In genomic region chr1:154076413-154076812, GRCh38 we compare ENCODE assay signal across 11 cellular contexts.
"Had no signal": no experiment of that assay in that cellular context is flagged by ENCODE, and none has a peak within 500 bp of the region (broad histone marks: within the 10 kb centered on the region; RNA-seq: fewer than 3 reads in every experiment).

No MANE protein-coding gene starts in this region.

- FAIRE-seq: H1, H54 had no signal

- DNase-seq: GM23248, GOT3, H7, H9, HCEC 1CT, HFFc6 had no signal

- H2AFZ ChIP-seq: GM23248, GM23338 had no signal

- H3K4me3 ChIP-seq: GM23248, GM23338, HAP-1 had no signal

- H3K9ac ChIP-seq: GM23248 had no signal

- H3K4me2 ChIP-seq: GM23338 had no signal

- ATAC-seq: GM23338, HCT116 had no signal

- H3K36me3 ChIP-seq: HAP-1 had no signal

- H3K27ac ChIP-seq: GM23248 had no signal

- H3K4me1 ChIP-seq: HAP-1 had no signal
